8 cellular contexts compared by ENCODE assay signal in genomic region chr12:57085999-57086950, GRCh38. TPM values are rescaled to one million over a fixed set of nuclear protein-coding genes. Genes with fewer than 3 reads are reported as not detected.
A peak's percentile ranks its signal among the peaks of the same experiment; 100 is the strongest.
DNase-seq lines count a peak whose midpoint lies in the region; ATAC-seq and TF ChIP-seq lines count a peak whose summit lies in the region.

No MANE protein-coding gene starts in this region.

- H3K36me3 ChIP-seq in neural progenitor cell (no peaks in the 10 kb centered on the region), upper lobe of right lung (peaks cover 5% of the 10 kb centered on the region)

- H3K4me3 ChIP-seq in fibroblast of the aortic adventitia (ENCODE audit: low read depth, low read length) (peak overlapping the region; percentile 83), neural progenitor cell (peak overlapping the region; percentile 74), upper lobe of right lung (peak overlapping the region; percentile 63)

- ATAC-seq in activated T-cell treated with anti-CD3 and anti-CD28 coated beads, Interleukin-2, amount 50 U/mL, for 4 hours = no peak
- no peak for ATAC-seq in upper lobe of right lung
- no peak for ATAC-seq in GM21528 (IDR thresholded peaks at IDR 0.05; ENCODE audit: low FRiP score, unreplicated experiment)

- H3K4me2 ChIP-seq in neural progenitor cell = peak overlapping the region; percentile 83

- H3K4me3 Mint-ChIP-seq in activated T-cell treated with anti-CD3 and anti-CD28 coated beads, Interleukin-2, amount 50 U/mL, for 4 hours = peak overlapping the region; percentile 88
- H3K4me3 Mint-ChIP-seq in neural progenitor cell = peak overlapping the region; percentile 87

- peak overlapping the region; percentile 53 for H2AFZ ChIP-seq in neural progenitor cell (replicated peaks)

- peak overlapping the region; percentile 83 for H3K27ac Mint-ChIP-seq in neural progenitor cell

- no peaks in the 10 kb centered on the region for H3K9me3 ChIP-seq in neural progenitor cell (ENCODE audit: low read depth)
- no peaks in the 10 kb centered on the region for H3K9me3 ChIP-seq in upper lobe of right lung

- H3K9ac ChIP-seq in neural progenitor cell = no peak overlapping the region

- peaks cover 44% of the 10 kb centered on the region for H3F3A ChIP-seq in neural progenitor cell (ENCODE audit: low read depth)

- peaks cover 43% of the 10 kb centered on the region for H3K4me1 Mint-ChIP-seq in activated T-cell treated with anti-CD3 and anti-CD28 coated beads, Interleukin-2, amount 50 U/mL, for 4 hours (ENCODE audit: low read depth)
- peaks cover 40% of the 10 kb centered on the region for H3K4me1 Mint-ChIP-seq in neural progenitor cell

- peak overlapping the region; percentile 85 for H3K27ac ChIP-seq in neural progenitor cell
- H3K27ac ChIP-seq in upper lobe of right lung = peak overlapping the region; percentile 99

- peaks cover 22% of the 10 kb centered on the region for H3K79me2 ChIP-seq in neural progenitor cell (ENCODE audit: low read depth)

- H3K9me3 Mint-ChIP-seq in activated T-cell treated with anti-CD3 and anti-CD28 coated beads, Interleukin-2, amount 50 U/mL, for 4 hours = no peaks in the 10 kb centered on the region
- H3K9me3 Mint-ChIP-seq in neural progenitor cell = no peaks in the 10 kb centered on the region

- H3K4me1 ChIP-seq in neural progenitor cell (peaks cover 18% of the 10 kb centered on the region), upper lobe of right lung (peaks cover 22% of the 10 kb centered on the region)

- no peaks in the 10 kb centered on the region for H3K27me3 Mint-ChIP-seq in activated T-cell treated with anti-CD3 and anti-CD28 coated beads, Interleukin-2, amount 50 U/mL, for 4 hours (ENCODE audit: low read depth)
- peaks cover 7% of the 10 kb centered on the region for H3K27me3 Mint-ChIP-seq in neural progenitor cell (ENCODE audit: insufficient read depth, low read depth)

- intact Hi-C loops in upper lobe of right lung (cut with DNase I) = no loop called here

- DNase-seq in activated gamma-delta T cell treated with Interleukin-2 at 50 U/mL for 16 hours (peak; percentile 42), activated gamma-delta T cell (lab: John Stamatoyannopoulos, UW) (no peak), NCI-H526 (lab: John Stamatoyannopoulos, UW) (peak; percentile 43 to 66), fibroblast of the aortic adventitia (ENCODE audit: low read depth) (peak; percentile 82), neural progenitor cell (ENCODE audit: low spot score) (peak; percentile 90), upper lobe of right lung (peak; percentile 87)
- DNase-seq in activated T-cell treated with anti-CD3 and anti-CD28 coated beads, Interleukin-2, amount 50 U/mL, for 4 hours = peak; percentile 70

- TF ChIP-seq CTCF in fibroblast of the aortic adventitia (IDR thresholded peaks at IDR 0.05; ENCODE audit: insufficient read depth, low read length) (peak; percentile 49), neural progenitor cell (IDR thresholded peaks at IDR 0.05) (peak; percentile 62), upper lobe of right lung (IDR thresholded peaks at IDR 0.05) (peak; percentile 52)

- H3K36me3 Mint-ChIP-seq in activated T-cell treated with anti-CD3 and anti-CD28 coated beads, Interleukin-2, amount 50 U/mL, for 4 hours (ENCODE audit: insufficient read depth) = peaks cover 4% of the 10 kb centered on the region
- peaks cover 5% of the 10 kb centered on the region for H3K36me3 Mint-ChIP-seq in neural progenitor cell

- peaks cover 17% of the 10 kb centered on the region for H4K20me1 ChIP-seq in neural progenitor cell (ENCODE audit: low read depth)

- H3K27me3 ChIP-seq in neural progenitor cell (no peaks in the 10 kb centered on the region), upper lobe of right lung (no peaks in the 10 kb centered on the region)

RNA-seq across cellular contexts. Expression of gene NAB2, which starts 2.6 kb away (rescaled TPM):
- total RNA-seq in activated T-cell treated with anti-CD3 and anti-CD28 coated beads, Interleukin-2, amount 50 U/mL, for 4 hours = 10 to 100 TPM; 51.3 to 54.6 (median 52.8) TPM
- total RNA-seq in fibroblast of the aortic adventitia (ENCODE audit: low replicate concordance) (41.8 and 54.2 TPM in 2 replicates), neural progenitor cell (ENCODE audit: low replicate concordance) (19.8 and 41.3 TPM in 2 replicates), upper lobe of right lung (37.3 TPM)

RNA-seq across cellular contexts. Expression of gene NEMP1, which starts 7.7 kb away (rescaled TPM):
- 10 to 100 TPM; 39.1 to 47.5 (median 42.5) TPM for total RNA-seq in activated T-cell treated with anti-CD3 and anti-CD28 coated beads, Interleukin-2, amount 50 U/mL, for 4 hours
- total RNA-seq in fibroblast of the aortic adventitia (ENCODE audit: low replicate concordance) = 4.7 and 25.0 TPM in 2 replicates
- total RNA-seq in neural progenitor cell (ENCODE audit: low replicate concordance) = 55.3 and 72.0 TPM in 2 replicates
- total RNA-seq in upper lobe of right lung = 14.1 TPM

RNA-seq across cellular contexts. Expression of gene STAT6, which starts 24.9 kb away (rescaled TPM):
- total RNA-seq in activated T-cell treated with anti-CD3 and anti-CD28 coated beads, Interleukin-2, amount 50 U/mL, for 4 hours = 100 to 1,000 TPM; 312 to 340 (median 339) TPM
- total RNA-seq in fibroblast of the aortic adventitia (ENCODE audit: low replicate concordance) = 89.0 and 102 TPM in 2 replicates
- total RNA-seq in neural progenitor cell (ENCODE audit: low replicate concordance) = 12.9 and 21.6 TPM in 2 replicates
- 230 TPM for total RNA-seq in upper lobe of right lung

RNA-seq across cellular contexts. Expression of gene MYO1A, which starts 36.3 kb away (rescaled TPM):
- 1 to 10 TPM in 1 of 3 donors, under 1 TPM in 2; 0.38 to 1.0 (median 0.71) TPM for total RNA-seq in activated T-cell treated with anti-CD3 and anti-CD28 coated beads, Interleukin-2, amount 50 U/mL, for 4 hours
- total RNA-seq in fibroblast of the aortic adventitia (ENCODE audit: low replicate concordance) (0.09 and 3.4 TPM in 2 replicates), neural progenitor cell (ENCODE audit: low replicate concordance) (0.19 TPM in 1 of 2 replicates, not detected in the other), upper lobe of right lung (1.4 TPM)

RNA-seq across cellular contexts. Expression of gene LRP1, which starts 42.0 kb away (rescaled TPM):
- total RNA-seq in activated T-cell treated with anti-CD3 and anti-CD28 coated beads, Interleukin-2, amount 50 U/mL, for 4 hours = 1 to 10 TPM in 2 of 3 donors, under 1 TPM in 1; 0.98 to 1.1 (median 1.0) TPM
- total RNA-seq in fibroblast of the aortic adventitia (ENCODE audit: low replicate concordance) (381 and 541 TPM in 2 replicates), neural progenitor cell (ENCODE audit: low replicate concordance) (13.9 and 31.9 TPM in 2 replicates), upper lobe of right lung (261 TPM)
